In genomic region chr9:18473551-18474279, GRCh38 we compare ENCODE assay signal across 9 cellular contexts.
A peak's percentile ranks its signal among the peaks of the same experiment; 100 is the strongest.
DNase-seq lines count a peak whose midpoint lies in the region; ATAC-seq, FAIRE-seq and TF ChIP-seq lines count a peak whose summit lies in the region.
"Had no signal": no experiment of that assay in that cellular context is flagged by ENCODE, and none has a peak within 500 bp of the region (broad histone marks: within the 10 kb centered on the region; RNA-seq: fewer than 3 reads in every experiment).

ADAMTSL1 (plus strand) TSS chr9:18474153; CDS start chr9:18474233, 80 bp downstream.

- TF ChIP-seq CTCF in astrocyte of the spinal cord (IDR thresholded peaks at IDR 0.05; ENCODE audit: low read depth, low read length), result no peak
- TF ChIP-seq CTCF in GM13976 (IDR thresholded peaks at IDR 0.05; ENCODE audit: borderline replicate concordance, control extremely low read depth, extremely low read depth, insufficient read depth, missing control alignments), result no peak

- no peak for ATAC-seq in GM21528 (IDR thresholded peaks at IDR 0.05; ENCODE audit: low FRiP score, unreplicated experiment)
- ATAC-seq in HG02571 (IDR thresholded peaks at IDR 0.05; ENCODE audit: unreplicated experiment), result no peak

- no peak within 1 kb of the TSS for H3K9ac ChIP-seq in iPS-15b (ENCODE audit: low read depth, low read length)

- DNase-seq in HTR-8/SVneo (ENCODE audit: insufficient read length, low spot score) (peak; percentile 43), astrocyte of the spinal cord (ENCODE audit: low read depth, low spot score) (peak; percentile 90), GM13976 (ENCODE audit: low spot score) (no peak)
- DNase-seq in activated CD4-positive, alpha-beta T cell treated with anti-CD3 and anti-CD28 coated beads for 1 hour, result no peak

- peak within 1 kb of the TSS in 9 of 21 experiments; percentile 7 to 74 (median 40) for H3K27ac ChIP-seq in skin epidermis

- peak within 1 kb of the TSS; percentile 59 for H3K4me3 ChIP-seq in astrocyte of the spinal cord (ENCODE audit: low read depth, low read length)
- peak within 1 kb of the TSS; percentile 51 for H3K4me3 ChIP-seq in iPS-15b (ENCODE audit: low read depth, low read length)
- H3K4me3 ChIP-seq in skin epidermis, result peak within 1 kb of the TSS in 4 of 7 experiments; percentile 7 to 16 (median 10)

- FAIRE-seq in HTR-8/SVneo (lab: Jason Lieb, UNC), result no peak
- FAIRE-seq: endometrium had no signal

- peaks cover 17% of the 10 kb centered on the region for H3K4me1 ChIP-seq in iPS-15b (ENCODE audit: control insufficient read depth, insufficient read depth, low read length)

- no peaks in the 10 kb centered on the region for H3K27me3 ChIP-seq in iPS-15b (ENCODE audit: control insufficient read depth, insufficient read depth, low read length)

- H3K36me3 ChIP-seq in iPS-15b (ENCODE audit: control insufficient read depth, insufficient read depth, low read length), result no peaks in the 10 kb centered on the region

- in situ Hi-C loops in astrocyte of the spinal cord (cut with HindIII; ENCODE audit: low sequenced_read_pairs), result loop anchor here (25.0 kb wide), 1 partner anchor 211 kb away; no protein-coding TSS in a partner anchor
- in situ Hi-C loops in GM13976 (cut with MboI; ENCODE audit: low sequenced_read_pairs, unreplicated experiment), result no loop called here

- H3K9me3 ChIP-seq in iPS-15b (ENCODE audit: control insufficient read depth, insufficient read depth, low read length), result no peaks in the 10 kb centered on the region

Comparison
In these comparisons a context has a peak if more than half of its experiments do, and no peak if none do; other contexts are left out.
1. DNase-seq: peak in HTR-8/SVneo (single experiment) and astrocyte of the spinal cord (single experiment); none in activated CD4-positive, alpha-beta T cell treated with anti-CD3 and anti-CD28 coated beads for 1 hour (single experiment) and GM13976 (single experiment).
2. Peak in every context shown above with its lines, with median percentiles within 50 percentile points of each other: H3K4me3 ChIP-seq.